In the genomic region with DNA sequence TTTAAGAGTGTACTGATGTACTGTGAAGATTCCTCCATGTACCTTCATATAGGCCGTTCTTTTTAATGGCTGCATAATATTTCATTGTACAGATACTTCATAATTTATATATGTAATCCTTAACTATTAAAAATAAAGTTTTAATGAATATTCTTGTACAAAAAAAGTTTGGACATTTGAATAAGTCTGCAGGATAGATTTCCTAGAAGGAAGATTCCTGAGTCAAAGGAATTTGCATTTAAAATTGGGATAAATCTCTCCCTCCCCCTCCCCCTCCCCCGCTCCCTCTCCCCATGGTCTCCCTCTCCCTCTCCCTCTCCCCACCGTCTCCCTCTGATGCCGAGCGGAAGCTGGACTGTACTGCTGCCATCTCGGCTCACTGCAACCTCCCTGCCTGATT, we compare ENCODE assay signal across 38 cellular contexts. TPM values are rescaled to one million over a fixed set of nuclear protein-coding genes. Genes with fewer than 3 reads are reported as not detected.
"Had no signal": no experiment of that assay in that cellular context is flagged by ENCODE, and none has a peak within 500 bp of the region (broad histone marks: within the 10 kb centered on the region; RNA-seq: fewer than 3 reads in every experiment).

No MANE protein-coding gene starts in this region.

- H3K27me3 ChIP-seq: adrenal gland, ascending aorta, body of pancreas, brain microvascular endothelial cell, breast epithelium, cardiac muscle cell had no signal

- H3K9me3 ChIP-seq: adrenal gland, ascending aorta, body of pancreas, breast epithelium had no signal

- FAIRE-seq: astrocyte, bronchial epithelial cell, colon had no signal

- H3K4me3 ChIP-seq: adrenal gland, ascending aorta, body of pancreas, breast epithelium, cardiac muscle cell had no signal

- DNase-seq: activated effector memory CD4-positive, alpha-beta T cell treated with anti-CD3 and anti-CD28 coated beads, Interleukin-2, amount 50 U/mL, for 16 hours; activated effector memory CD4-positive, alpha-beta T cell treated with Interleukin-2 at 50 U/mL for 16 hours; activated gamma-delta T cell; activated gamma-delta T cell treated with Interleukin-2 at 50 U/mL for 16 hours; activated naive CD4-positive, alpha-beta T cell; activated naive CD4-positive, alpha-beta T cell treated with anti-CD3 and anti-CD28 coated beads for 36 hours; activated naive CD4-positive, alpha-beta T cell treated with anti-CD3 and anti-CD28 coated beads, Interleukin-2, amount 10 ng/mL, durations not matched to agents 7 days and 5 days; activated naive CD4-positive, alpha-beta T cell treated with anti-CD3 and anti-CD28 coated beads, Interleukin-2, amount 50 U/mL, for 16 hours; activated naive CD4-positive, alpha-beta T cell treated with Interleukin-2 at 50 U/mL for 16 hours; activated naive CD8-positive, alpha-beta T cell treated with anti-CD3 and anti-CD28 coated beads for 36 hours; activated naive CD8-positive, alpha-beta T cell treated with anti-CD3 and anti-CD28 coated beads, Interleukin-2, amount 10 ng/mL, durations not matched to agents 7 days and 5 days; activated naive CD8-positive, alpha-beta T cell treated with anti-CD3 and anti-CD28 coated beads, Interleukin-2, amount 50 U/mL, for 24 hours; activated T-cell treated with anti-CD3 and anti-CD28 coated beads, Interleukin-2, amount 50 U/mL, for 4 hours; activated T-cell treated with anti-CD3 and anti-CD28 coated beads, Interleukin-2, amount 50 U/mL, for 48 hours; activated T-cell treated with anti-CD3 and anti-CD28 coated beads, Interleukin-2, amount 50 U/mL, for 72 hours; adrenal gland; amniotic stem cell; amygdala; anterior cingulate cortex; aorta; body of pancreas; brain microvascular endothelial cell; caudate nucleus; central memory CD4-positive, alpha-beta T cell; cerebellar nuclear complex had no signal

- ATAC-seq: activated naive CD4-positive, alpha-beta T cell treated with anti-CD3 and anti-CD28 coated beads, Interleukin-2, amount 50 U/mL, for 72 hours; activated naive CD8-positive, alpha-beta T cell treated with anti-CD3 and anti-CD28 coated beads, Interleukin-2, amount 50 U/mL, for 24 hours; activated T-cell treated with anti-CD3 and anti-CD28 coated beads, Interleukin-2, amount 50 U/mL, for 4 hours; activated T-cell treated with anti-CD3 and anti-CD28 coated beads, Interleukin-2, amount 50 U/mL, for 72 hours; activated T-helper 17 cell treated with anti-CD3 and anti-CD28 coated beads, Interleukin-2, amount 50 U/mL, for 72 hours; body of pancreas had no signal

- H3K27ac ChIP-seq: adrenal gland, ascending aorta, body of pancreas, brain microvascular endothelial cell, breast epithelium, cardiac muscle cell had no signal

- H3K4me1 ChIP-seq: adrenal gland, ascending aorta, body of pancreas, breast epithelium had no signal

- H3K36me3 ChIP-seq: adrenal gland, ascending aorta, brain microvascular endothelial cell, breast epithelium, cardiac muscle cell had no signal

RNA-seq across cellular contexts. Expression of gene SLC13A2, which starts 15.6 kb away (rescaled TPM):
- total RNA-seq: activated naive CD4-positive, alpha-beta T cell treated with anti-CD3 and anti-CD28 coated beads for 36 hours; activated naive CD4-positive, alpha-beta T cell treated with anti-CD3 and anti-CD28 coated beads, Interleukin-2, amount 50 U/mL, for 72 hours; activated naive CD8-positive, alpha-beta T cell treated with anti-CD3 and anti-CD28 coated beads for 36 hours; activated naive CD8-positive, alpha-beta T cell treated with anti-CD3 and anti-CD28 coated beads, Interleukin-2, amount 10 ng/mL, durations not matched to agents 7 days and 5 days; activated T-cell treated with anti-CD3 and anti-CD28 coated beads, Interleukin-2, amount 50 U/mL, for 4 hours; activated T-cell treated with anti-CD3 and anti-CD28 coated beads, Interleukin-2, amount 50 U/mL, for 72 hours; activated T-helper 1 cell treated with anti-CD3 and anti-CD28 coated beads, Interleukin-12 subunit alpha, Interleukin-12 subunit beta, Interleukin-2, Interleukin-4 antibody, amounts not matched to agents 30 ng/mL and 10 ng/mL and 1 ng/mL, durations not matched to agents 14 hours and 24 hours and 36 hours; activated T-helper 17 cell treated with anti-CD3 and anti-CD28 coated beads, Interleukin-2, amount 50 U/mL, for 72 hours; activated T-helper 2 cell treated with anti-CD3 and anti-CD28 coated beads, Interferon-gamma antibody, Interleukin-2, Interleukin-4, amounts not matched to agents 10 μg/mL and 5 μg/mL and 100 μg/mL, durations not matched to agents 14 hours and 24 hours and 36 hours; adrenal gland; aorta; ascending aorta; astrocyte; bronchial epithelial cell; cardiac muscle cell; cardiac septum; cerebellum; chondrocyte had no signal
- polyA plus RNA-seq: cardiac muscle cell had no signal

RNA-seq across cellular contexts. Expression of gene FOXN1, which starts 48.3 kb away (rescaled TPM):
- total RNA-seq: activated naive CD4-positive, alpha-beta T cell treated with anti-CD3 and anti-CD28 coated beads for 36 hours; activated naive CD4-positive, alpha-beta T cell treated with anti-CD3 and anti-CD28 coated beads, Interleukin-2, amount 50 U/mL, for 72 hours; activated naive CD8-positive, alpha-beta T cell treated with anti-CD3 and anti-CD28 coated beads for 36 hours; activated naive CD8-positive, alpha-beta T cell treated with anti-CD3 and anti-CD28 coated beads, Interleukin-2, amount 10 ng/mL, durations not matched to agents 7 days and 5 days; activated T-cell treated with anti-CD3 and anti-CD28 coated beads, Interleukin-2, amount 50 U/mL, for 4 hours; activated T-cell treated with anti-CD3 and anti-CD28 coated beads, Interleukin-2, amount 50 U/mL, for 72 hours; activated T-helper 1 cell treated with anti-CD3 and anti-CD28 coated beads, Interleukin-12 subunit alpha, Interleukin-12 subunit beta, Interleukin-2, Interleukin-4 antibody, amounts not matched to agents 30 ng/mL and 10 ng/mL and 1 ng/mL, durations not matched to agents 14 hours and 24 hours and 36 hours; activated T-helper 17 cell treated with anti-CD3 and anti-CD28 coated beads, Interleukin-2, amount 50 U/mL, for 72 hours; activated T-helper 2 cell treated with anti-CD3 and anti-CD28 coated beads, Interferon-gamma antibody, Interleukin-2, Interleukin-4, amounts not matched to agents 10 μg/mL and 5 μg/mL and 100 μg/mL, durations not matched to agents 14 hours and 24 hours and 36 hours; adrenal gland; aorta; ascending aorta; astrocyte; bronchial epithelial cell; cardiac septum; cerebellum; chondrocyte had no signal
- polyA plus RNA-seq: adrenal gland, aorta, cardiac muscle cell had no signal
